Comparison of ENCODE assay signal across 12 cellular contexts in genomic region chr10:93718937-93719725, GRCh38. TPM values are rescaled to one million over a fixed set of nuclear protein-coding genes. Genes with fewer than 3 reads are reported as not detected.
DNase-seq lines count a peak whose midpoint lies in the region; ATAC-seq and TF ChIP-seq lines count a peak whose summit lies in the region.
"Had no signal": no experiment of that assay in that cellular context is flagged by ENCODE, and none has a peak within 500 bp of the region (broad histone marks: within the 10 kb centered on the region; RNA-seq: fewer than 3 reads in every experiment).

No MANE protein-coding gene starts in this region.

- H3K4me3 ChIP-seq in GM12865 (ENCODE audit: low read depth, low read length) (no peak overlapping the region), brain microvascular endothelial cell (ENCODE audit: low read depth, low read length) (no peak overlapping the region)
- H3K4me3 ChIP-seq: coronary artery had no signal

- H3K36me3 ChIP-seq in brain microvascular endothelial cell (replicated peaks): no peaks in the 10 kb centered on the region

- H3K27me3 ChIP-seq in brain microvascular endothelial cell (replicated peaks): no peaks in the 10 kb centered on the region

- DNase-seq in GM12865 (ENCODE audit: low read depth) (peak; percentile 69), brain microvascular endothelial cell (no peak), NCI-H82 (lab: John Stamatoyannopoulos, UW) (no peak), NCI-H526 (lab: John Stamatoyannopoulos, UW) (no peak), A172 (ENCODE audit: low spot score) (no peak), NCI-H226 (no peak)
- DNase-seq: activated T-cell treated with anti-CD3 and anti-CD28 coated beads, Interleukin-2, amount 50 U/mL, for 72 hours; H7; NCI-H1092 had no signal

- no peak overlapping the region for H3K27ac ChIP-seq in brain microvascular endothelial cell
- H3K27ac ChIP-seq: coronary artery had no signal

- in situ Hi-C loops in brain microvascular endothelial cell (cut with HindIII; ENCODE audit: low pct_ligation_motif_present, low sequenced_read_pairs): no loop called here

- TF ChIP-seq CTCF in GM12865 (IDR thresholded peaks at IDR 0.05; ENCODE audit: insufficient read depth, low read depth, low read length, missing control alignments) (no peak), brain microvascular endothelial cell (IDR thresholded peaks at IDR 0.05; ENCODE audit: low read depth, low read length, missing control alignments) (peak; percentile 1)

- ATAC-seq in GM21390 (IDR thresholded peaks at IDR 0.05; ENCODE audit: unreplicated experiment) (peak; percentile 53), HG03432 (IDR thresholded peaks at IDR 0.05; ENCODE audit: unreplicated experiment) (peak; percentile 42)
- ATAC-seq: activated T-cell treated with anti-CD3 and anti-CD28 coated beads, Interleukin-2, amount 50 U/mL, for 72 hours had no signal

RNA-seq across cellular contexts. Expression of gene FRA10AC1, which starts 16.7 kb away (rescaled TPM):
- total RNA-seq in A172 (2014; rRNA removed; shearing (Covaris generic)): 5.4 and 8.3 TPM in 2 replicates

RNA-seq across cellular contexts. Expression of gene LGI1, which starts 38.6 kb away (rescaled TPM):
- total RNA-seq in A172 (2014; rRNA removed; shearing (Covaris generic)): not detected in 2 replicates
- total RNA-seq: activated T-cell treated with anti-CD3 and anti-CD28 coated beads, Interleukin-2, amount 50 U/mL, for 72 hours had no signal
